ENCODE assay signal across 21 cellular contexts in genomic region chr10:95830044-95830443, GRCh38.
"Had no signal": no experiment of that assay in that cellular context is flagged by ENCODE, and none has a peak within 500 bp of the region (broad histone marks: within the 10 kb centered on the region; RNA-seq: fewer than 3 reads in every experiment).

No MANE protein-coding gene starts in this region.

- DNase-seq: activated CD4-positive, alpha-beta T cell treated with anti-CD3 and anti-CD28 coated beads, Interleukin-2, amount 50 U/mL, for 1 hour; activated effector memory CD4-positive, alpha-beta T cell treated with Interleukin-2 at 50 U/mL for 16 hours; activated naive CD4-positive, alpha-beta T cell treated with anti-CD3 and anti-CD28 coated beads, Interleukin-2, amount 10 ng/mL, durations not matched to agents 7 days and 5 days; activated T-cell treated with anti-CD3 and anti-CD28 coated beads, Interleukin-2, amount 50 U/mL, for 1 hour; cerebellar nuclear complex; dermis blood vessel endothelial cell; effector memory CD4-positive, alpha-beta T cell; heart right ventricle; left cardiac atrium; mesendoderm; posterior cingulate gyrus; sigmoid colon; SJCRH30; stimulated activated CD4-positive, alpha-beta T cell treated with anti-CD3 and anti-CD28 coated beads, Interleukin-4, amount 100 ng/mL, for 4 hours; stimulated activated naive CD4-positive, alpha-beta T cell treated with Interleukin-2 at 50 U/mL for 16 hours; thyroid gland had no signal

- H3K27ac ChIP-seq: ascending aorta, esophagus muscularis mucosa, sigmoid colon, SJCRH30, thyroid gland had no signal

- ATAC-seq: heart right ventricle, left cardiac atrium had no signal

- H3K9me3 Mint-ChIP-seq: activated naive CD4-positive, alpha-beta T cell treated with anti-CD3 and anti-CD28 coated beads, Interleukin-2, amount 10 ng/mL, durations not matched to agents 7 days and 5 days; nephron had no signal

- H3K27me3 Mint-ChIP-seq: activated naive CD4-positive, alpha-beta T cell treated with anti-CD3 and anti-CD28 coated beads, Interleukin-2, amount 10 ng/mL, durations not matched to agents 7 days and 5 days had no signal

- H3K36me3 Mint-ChIP-seq: activated naive CD4-positive, alpha-beta T cell treated with anti-CD3 and anti-CD28 coated beads, Interleukin-2, amount 10 ng/mL, durations not matched to agents 7 days and 5 days had no signal

- H3K27me3 ChIP-seq: ascending aorta, esophagus muscularis mucosa, heart right ventricle, sigmoid colon, SJCRH30, thyroid gland had no signal

- H3K4me3 ChIP-seq: ascending aorta, esophagus muscularis mucosa, heart right ventricle, sigmoid colon, SJCRH30, thyroid gland had no signal

- H3K4me3 Mint-ChIP-seq: activated naive CD4-positive, alpha-beta T cell treated with anti-CD3 and anti-CD28 coated beads, Interleukin-2, amount 10 ng/mL, durations not matched to agents 7 days and 5 days; nephron had no signal

- H3K9me3 ChIP-seq: ascending aorta, esophagus muscularis mucosa, heart right ventricle, sigmoid colon, SJCRH30, thyroid gland had no signal

- H3K36me3 ChIP-seq: ascending aorta, sigmoid colon, SJCRH30, thyroid gland had no signal

- H3K27ac Mint-ChIP-seq: activated naive CD4-positive, alpha-beta T cell treated with anti-CD3 and anti-CD28 coated beads, Interleukin-2, amount 10 ng/mL, durations not matched to agents 7 days and 5 days; nephron had no signal

- H3K4me1 Mint-ChIP-seq: nephron had no signal

- H3K4me1 ChIP-seq: SJCRH30 had no signal

- FAIRE-seq: bronchial epithelial cell, endothelial cell of umbilical vein had no signal
